In genomic region chr4:140004580-140005314, GRCh38 we compare ENCODE assay signal across 9 cellular contexts.
DNase-seq lines count a peak whose midpoint lies in the region; ATAC-seq lines count a peak whose summit lies in the region.
"Had no signal": no experiment of that assay in that cellular context is flagged by ENCODE, and none has a peak within 500 bp of the region (broad histone marks: within the 10 kb centered on the region; RNA-seq: fewer than 3 reads in every experiment).

No MANE protein-coding gene starts in this region.

- peak overlapping the region; percentile 40 for H3K4me3 ChIP-seq in urinary bladder (ENCODE audit: low read depth, low read length)
- H3K4me3 ChIP-seq: BLaER1 treated with 17β-estradiol and CSF1 and Interleukin-3, amounts not matched to agents 10 nM and 100 nM had no signal

- WGBS in urinary bladder: 13% methylated on average over 15 of the region's 15 CpGs

- no peak overlapping the region for H3K27ac ChIP-seq in urinary bladder (ENCODE audit: low read depth)
- H3K27ac ChIP-seq: BLaER1 treated with 17β-estradiol and CSF1 and Interleukin-3, amounts not matched to agents 10 nM and 100 nM had no signal

- DNase-seq in NCI-H82 (lab: John Stamatoyannopoulos, UW) (peak; percentile 34), NCI-H82 treated with DMSO at 0.1 percent for 48 hours (lab: John Stamatoyannopoulos, UW; ENCODE audit: unreplicated experiment) (no peak), ecto neural progenitor cell (ENCODE audit: low spot score) (peak; percentile 78), lung microvascular endothelial cell (ENCODE audit: low read depth in 2 of 2) (peak; percentile 71 to 83), D341Med (ENCODE audit: low spot score) (no peak)
- DNase-seq in activated CD4-positive, alpha-beta T cell treated with anti-CD3 and anti-CD28 coated beads for 1 hour: no peak

- H3K36me3 ChIP-seq in urinary bladder (ENCODE audit: insufficient read depth): no peaks in the 10 kb centered on the region
- H3K36me3 ChIP-seq: BLaER1 treated with 17β-estradiol and CSF1 and Interleukin-3, amounts not matched to agents 10 nM and 100 nM had no signal

- no peak for ATAC-seq in HG03025 (IDR thresholded peaks at IDR 0.05; ENCODE audit: low FRiP score, unreplicated experiment)

- peaks cover 1% of the 10 kb centered on the region for H3K4me1 ChIP-seq in urinary bladder (ENCODE audit: insufficient read depth)

Comparison
In these comparisons a context has a peak if more than half of its experiments do, and no peak if none do; other contexts are left out.
1. DNase-seq: peak in NCI-H82 (single experiment), ecto neural progenitor cell (single experiment) and lung microvascular endothelial cell (2 of 2); none in NCI-H82 treated with DMSO at 0.1 percent for 48 hours (single experiment), D341Med (single experiment) and activated CD4-positive, alpha-beta T cell treated with anti-CD3 and anti-CD28 coated beads for 1 hour (single experiment).